Comparison of ENCODE assay signal across 11 cellular contexts in genomic region chr2:20551945-20552328, GRCh38.
"Had no signal": no experiment of that assay in that cellular context is flagged by ENCODE, and none has a peak within 500 bp of the region (broad histone marks: within the 10 kb centered on the region; RNA-seq: fewer than 3 reads in every experiment).

No MANE protein-coding gene starts in this region.

- H3K36me3 Mint-ChIP-seq: activated naive CD8-positive, alpha-beta T cell treated with anti-CD3 and anti-CD28 coated beads, Interleukin-2, amount 10 ng/mL, durations not matched to agents 7 days and 5 days; naive thymus-derived CD8-positive, alpha-beta T cell had no signal

- DNase-seq: activated CD8-positive, alpha-beta memory T cell treated with anti-CD3 and anti-CD28 coated beads, Interleukin-2, amount 50 U/mL, for 48 hours; activated CD8-positive, alpha-beta T cell treated with anti-CD3 and anti-CD28 coated beads, Interleukin-2, amount 10 ng/mL, durations not matched to agents 7 days and 5 days; activated naive CD8-positive, alpha-beta T cell treated with anti-CD3 and anti-CD28 coated beads, Interleukin-2, amount 10 ng/mL, durations not matched to agents 7 days and 5 days; stimulated activated CD4-positive, alpha-beta T cell treated with anti-CD3 and anti-CD28 coated beads, Interleukin-15, amount 100 ng/mL, for 24 hours; tibial artery had no signal

- H3K27ac ChIP-seq: esophagus muscularis mucosa, tibial artery had no signal

- H3K4me3 ChIP-seq: dorsolateral prefrontal cortex, esophagus muscularis mucosa, lung, tibial artery, uterus had no signal

- H3K9me3 Mint-ChIP-seq: activated naive CD8-positive, alpha-beta T cell treated with anti-CD3 and anti-CD28 coated beads, Interleukin-2, amount 10 ng/mL, durations not matched to agents 7 days and 5 days; naive thymus-derived CD8-positive, alpha-beta T cell had no signal

- H3K27me3 ChIP-seq: dorsolateral prefrontal cortex, esophagus muscularis mucosa, tibial artery, uterus had no signal

- ATAC-seq: activated CD8-positive, alpha-beta T cell treated with anti-CD3 and anti-CD28 coated beads, Interleukin-2, amount 10 ng/mL, durations not matched to agents 7 days and 5 days; left colon; naive thymus-derived CD8-positive, alpha-beta T cell had no signal

- H3K36me3 ChIP-seq: esophagus muscularis mucosa, tibial artery, uterus had no signal

- H3K4me1 ChIP-seq: uterus had no signal

- H3K27ac Mint-ChIP-seq: activated CD8-positive, alpha-beta T cell treated with anti-CD3 and anti-CD28 coated beads, Interleukin-2, amount 10 ng/mL, durations not matched to agents 7 days and 5 days; activated naive CD8-positive, alpha-beta T cell treated with anti-CD3 and anti-CD28 coated beads, Interleukin-2, amount 10 ng/mL, durations not matched to agents 7 days and 5 days; naive thymus-derived CD8-positive, alpha-beta T cell had no signal

- H3K4me3 Mint-ChIP-seq: activated CD8-positive, alpha-beta T cell treated with anti-CD3 and anti-CD28 coated beads, Interleukin-2, amount 10 ng/mL, durations not matched to agents 7 days and 5 days; activated naive CD8-positive, alpha-beta T cell treated with anti-CD3 and anti-CD28 coated beads, Interleukin-2, amount 10 ng/mL, durations not matched to agents 7 days and 5 days; naive thymus-derived CD8-positive, alpha-beta T cell had no signal

- H3K9me3 ChIP-seq: esophagus muscularis mucosa, tibial artery, uterus had no signal
